27 cellular contexts compared by ENCODE assay signal in genomic region chr22:42833104-42833503, GRCh38.
"Had no signal": no experiment of that assay in that cellular context is flagged by ENCODE, and none has a peak within 500 bp of the region (broad histone marks: within the 10 kb centered on the region; RNA-seq: fewer than 3 reads in every experiment).

No MANE protein-coding gene starts in this region.

- H3K27me3 Mint-ChIP-seq: naive thymus-derived CD4-positive, alpha-beta T cell; natural killer cell treated with Interleukin-12 subunit alpha and Interleukin-12 subunit beta and Interleukin-15 and Interleukin-18, amount 100 ng/mL, for 72 hours; stimulated activated naive B cell treated with anti-CD40 and anti-IgM and Interleukin-4, amounts not matched to agents 10 μg/mL and 1 μg/mL and 100 μg/mL, for 72 hours had no signal

- H3K4me3 ChIP-seq: left ventricle myocardium inferior, lung, mucosa of descending colon, pancreas, prostate gland, skin epidermis, stomach, testis, thyroid gland, transverse colon, upper lobe of left lung, vagina had no signal

- H3K4me3 Mint-ChIP-seq: naive thymus-derived CD4-positive, alpha-beta T cell; natural killer cell treated with Interleukin-12 subunit alpha and Interleukin-12 subunit beta and Interleukin-15 and Interleukin-18, amount 100 ng/mL, for 72 hours; stimulated activated naive B cell treated with anti-CD40 and anti-IgM and Interleukin-4, amounts not matched to agents 10 μg/mL and 1 μg/mL and 100 μg/mL, for 72 hours had no signal

- DNase-seq: left ventricle myocardium inferior; mesendoderm; midbrain; mucosa of descending colon; naive thymus-derived CD4-positive, alpha-beta T cell; nucleus accumbens; pancreas; posterior cingulate gyrus; retina; right cardiac atrium; stimulated activated CD4-positive, alpha-beta T cell treated with anti-CD3 and anti-CD28 coated beads, Interleukin-12 subunit alpha, Interleukin-12 subunit beta, amount 100 ng/mL, for 4 hours; stimulated activated CD4-positive, alpha-beta T cell treated with anti-CD3 and anti-CD28 coated beads, Interleukin-15, amount 100 ng/mL, for 24 hours; stimulated activated CD4-positive, alpha-beta T cell treated with anti-CD3 and anti-CD28 coated beads, Interleukin-2, amount 100 ng/mL, for 24 hours; stimulated activated CD4-positive, alpha-beta T cell treated with anti-CD3 and anti-CD28 coated beads, Interleukin-4, amount 100 ng/mL, for 1 hour; stimulated activated naive B cell treated with anti-CD40 and anti-IgM and Interleukin-4, amounts not matched to agents 10 μg/mL and 1 μg/mL and 100 μg/mL, for 72 hours; stimulated activated naive CD8-positive, alpha-beta T cell treated with anti-CD3 and anti-CD28 coated beads, Interleukin-15, Interleukin-2, amounts not matched to agents 100 U/mL and 50 U/mL, for 24 hours; stomach; thyroid gland; transverse colon; upper lobe of left lung had no signal

- FAIRE-seq: pancreas had no signal

- H3K9me3 Mint-ChIP-seq: naive thymus-derived CD4-positive, alpha-beta T cell; natural killer cell treated with Interleukin-12 subunit alpha and Interleukin-12 subunit beta and Interleukin-15 and Interleukin-18, amount 100 ng/mL, for 72 hours; stimulated activated naive B cell treated with anti-CD40 and anti-IgM and Interleukin-4, amounts not matched to agents 10 μg/mL and 1 μg/mL and 100 μg/mL, for 72 hours had no signal

- H3K27ac ChIP-seq: left ventricle myocardium inferior, pancreas, prostate gland, skin epidermis, stomach, testis, transverse colon, upper lobe of left lung, vagina had no signal

- H3K27ac Mint-ChIP-seq: naive thymus-derived CD4-positive, alpha-beta T cell; natural killer cell treated with Interleukin-12 subunit alpha and Interleukin-12 subunit beta and Interleukin-15 and Interleukin-18, amount 100 ng/mL, for 72 hours; stimulated activated naive B cell treated with anti-CD40 and anti-IgM and Interleukin-4, amounts not matched to agents 10 μg/mL and 1 μg/mL and 100 μg/mL, for 72 hours had no signal

- ATAC-seq: mucosa of descending colon; naive thymus-derived CD4-positive, alpha-beta T cell; natural killer cell treated with Interleukin-12 subunit alpha and Interleukin-12 subunit beta and Interleukin-15 and Interleukin-18, amount 100 ng/mL, for 72 hours; pancreas; right cardiac atrium; sciatic nerve; stimulated activated naive B cell treated with anti-CD40 and anti-IgM and Interleukin-4, amounts not matched to agents 10 μg/mL and 1 μg/mL and 100 μg/mL, for 72 hours; stimulated activated naive CD8-positive, alpha-beta T cell treated with anti-CD3 and anti-CD28 coated beads, Interleukin-15, Interleukin-2, amounts not matched to agents 100 U/mL and 50 U/mL, for 24 hours had no signal

- H3K27me3 ChIP-seq: pancreas, stomach, testis, thyroid gland, transverse colon, upper lobe of left lung, vagina had no signal
